8 cellular contexts compared by ENCODE assay signal in the genomic region with DNA sequence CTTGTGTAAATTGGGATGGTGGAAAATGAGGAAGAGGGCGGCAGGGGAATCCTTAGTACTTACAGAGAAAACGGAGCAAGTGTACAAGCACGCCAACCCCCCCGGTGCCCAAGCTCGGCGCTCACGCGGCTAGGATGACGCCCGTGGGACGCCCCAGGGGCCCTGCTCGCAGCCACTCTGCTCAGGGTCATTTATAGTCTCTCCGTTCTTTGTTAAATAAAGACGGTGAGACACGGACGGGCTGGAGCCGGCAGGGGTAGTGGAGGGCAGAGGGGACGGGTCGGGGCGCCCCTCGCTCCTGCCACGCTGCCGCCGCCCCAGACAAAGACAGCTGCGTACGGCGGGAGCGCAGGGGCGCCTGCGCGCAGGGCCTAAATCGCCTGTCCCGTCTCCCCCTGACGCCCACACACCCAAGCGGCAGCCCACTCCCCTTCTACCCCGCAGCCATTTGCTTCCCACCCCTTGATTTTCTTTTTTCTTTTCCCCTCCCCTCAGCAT. TPM values are rescaled to one million over a fixed set of nuclear protein-coding genes. Genes with fewer than 3 reads are reported as not detected.
DNase-seq lines count a peak whose midpoint lies in the region; ATAC-seq lines count a peak whose summit lies in the region.

No MANE protein-coding gene starts in this region.

- ATAC-seq in HG02759 (IDR thresholded peaks at IDR 0.05; ENCODE audit: unreplicated experiment), result peak; percentile 35

- H3K4me3 Mint-ChIP-seq in activated naive CD4-positive, alpha-beta T cell treated with anti-CD3 and anti-CD28 coated beads, Interleukin-2, amount 10 ng/mL, durations not matched to agents 7 days and 5 days, result peak overlapping the region; percentile 91

- H3K4me1 Mint-ChIP-seq in activated naive CD4-positive, alpha-beta T cell treated with anti-CD3 and anti-CD28 coated beads, Interleukin-2, amount 10 ng/mL, durations not matched to agents 7 days and 5 days, result peaks cover 80% of the 10 kb centered on the region

- H3K27me3 Mint-ChIP-seq in activated naive CD4-positive, alpha-beta T cell treated with anti-CD3 and anti-CD28 coated beads, Interleukin-2, amount 10 ng/mL, durations not matched to agents 7 days and 5 days, result peaks cover 3% of the 10 kb centered on the region

- peaks cover 2% of the 10 kb centered on the region for H3K36me3 Mint-ChIP-seq in activated naive CD4-positive, alpha-beta T cell treated with anti-CD3 and anti-CD28 coated beads, Interleukin-2, amount 10 ng/mL, durations not matched to agents 7 days and 5 days

- H3K9me3 Mint-ChIP-seq in activated naive CD4-positive, alpha-beta T cell treated with anti-CD3 and anti-CD28 coated beads, Interleukin-2, amount 10 ng/mL, durations not matched to agents 7 days and 5 days, result no peaks in the 10 kb centered on the region

- peak; percentile 54 for DNase-seq in EH (ENCODE audit: low read depth)
- peak; percentile 69 for DNase-seq in RKO (ENCODE audit: low spot score)
- peak; percentile 72 for DNase-seq in activated naive CD4-positive, alpha-beta T cell treated with anti-CD3 and anti-CD28 coated beads, Interleukin-2, amount 10 ng/mL, durations not matched to agents 7 days and 5 days
- DNase-seq in globus pallidus (ENCODE audit: low spot score), result peak; percentile 80
- DNase-seq in nucleus accumbens (lab: John Stamatoyannopoulos, UW), result peak in 51 of 56 donors; percentile 22 to 87 (median 60)
- DNase-seq in NCI-H1048 (lab: John Stamatoyannopoulos, UW), result no peak
- no peak for DNase-seq in mesenteric fat pad (ENCODE audit: low spot score)

- H3K27ac Mint-ChIP-seq in activated naive CD4-positive, alpha-beta T cell treated with anti-CD3 and anti-CD28 coated beads, Interleukin-2, amount 10 ng/mL, durations not matched to agents 7 days and 5 days, result peak overlapping the region; percentile 100

- CTCF ChIA-PET in activated naive CD4-positive, alpha-beta T cell treated with anti-CD3 and anti-CD28 coated beads, Interleukin-2, amount 10 ng/mL, durations not matched to agents 7 days and 5 days (lab: Charles Lee), result interaction anchor here (0.6 to 3.3 kb wide), 9 partner anchors 9 to 211 kb away, joined by 3 to 18 read pairs (median 3); a partner anchor contains a TSS

RNA-seq across cellular contexts. Expression of a gene that starts 37.8 kb away (rescaled TPM):
- 399 TPM for total RNA-seq in mesenteric fat pad

Comparison
In these comparisons a context has a peak if more than half of its experiments do, and no peak if none do; other contexts are left out.
1. DNase-seq: peak in EH (single experiment), RKO (single experiment), activated naive CD4-positive, alpha-beta T cell treated with anti-CD3 and anti-CD28 coated beads, Interleukin-2, amount 10 ng/mL, durations not matched to agents 7 days and 5 days (single experiment), globus pallidus (single experiment) and nucleus accumbens (51 of 56); none in NCI-H1048 (single experiment) and mesenteric fat pad (single experiment).